8 cellular contexts compared by ENCODE assay signal in the genomic region with DNA sequence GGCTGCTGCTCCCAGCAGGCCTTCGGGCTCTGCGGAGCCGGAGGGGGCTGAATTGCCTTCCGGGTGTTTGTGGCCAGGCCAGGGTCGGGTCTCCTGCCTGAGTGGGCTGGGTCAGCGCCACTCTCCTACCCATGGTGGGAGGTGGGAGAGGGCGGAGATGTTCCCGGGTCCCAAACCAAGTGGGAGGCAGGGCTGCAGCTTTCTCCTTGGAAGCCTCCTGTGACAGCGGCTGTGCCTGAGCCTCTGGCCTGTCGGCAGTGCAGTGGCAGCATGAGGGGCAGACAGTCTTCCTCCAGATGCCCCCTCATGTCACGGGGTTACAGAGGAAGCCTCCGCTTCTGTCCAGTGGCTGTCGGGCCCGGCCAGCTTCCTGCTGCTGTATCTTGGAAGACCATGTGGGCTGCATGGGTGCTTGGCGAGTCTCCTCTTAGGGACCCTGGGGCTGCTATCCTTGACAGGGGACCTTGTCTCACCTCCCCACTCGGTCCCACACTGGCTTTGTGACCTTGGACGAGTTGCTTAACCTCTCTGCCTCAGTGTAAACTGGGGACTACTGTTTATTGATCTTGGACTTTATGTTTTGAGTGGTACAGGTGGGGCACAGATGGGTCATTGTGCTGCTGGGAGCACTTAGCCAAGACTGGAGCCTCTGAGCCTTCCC. TPM values are rescaled to one million over a fixed set of nuclear protein-coding genes. Genes with fewer than 3 reads are reported as not detected.
DNase-seq lines count a peak whose midpoint lies in the region; ATAC-seq lines count a peak whose summit lies in the region.

No MANE protein-coding gene starts in this region.

- no peaks in the 10 kb centered on the region for H3K27me3 ChIP-seq in muscle layer of duodenum (ENCODE audit: low read depth, low read length)

- H3K4me1 ChIP-seq in muscle layer of duodenum (ENCODE audit: control insufficient read depth in 1 of 2, insufficient read depth in 2 of 2, low read length in 2 of 2), result peaks cover 20 to 64% of the 10 kb centered on the region in 2 donors
- peaks cover 9% of the 10 kb centered on the region for H3K4me1 ChIP-seq in urinary bladder (ENCODE audit: insufficient read depth)

- intact Hi-C loops in activated naive CD4-positive, alpha-beta T cell treated with anti-CD3 and anti-CD28 coated beads for 36 hours (cut with micrococcal nuclease), result loop anchor here (1.0 to 2.0 kb wide), 4 partner anchors 8 to 68 kb away; no protein-coding TSS in a partner anchor

- H3K36me3 Mint-ChIP-seq in activated naive CD4-positive, alpha-beta T cell treated with anti-CD3 and anti-CD28 coated beads for 36 hours (ENCODE audit: low read depth), result peaks cover 25% of the 10 kb centered on the region

- H3K9me3 Mint-ChIP-seq in activated naive CD4-positive, alpha-beta T cell treated with anti-CD3 and anti-CD28 coated beads for 36 hours, result no peaks in the 10 kb centered on the region

- H3K36me3 ChIP-seq in muscle layer of duodenum (ENCODE audit: control insufficient read depth in 1 of 2, insufficient read depth in 2 of 2, low read length in 2 of 2), result no peaks in the 10 kb centered on the region
- H3K36me3 ChIP-seq in urinary bladder (ENCODE audit: insufficient read depth), result no peaks in the 10 kb centered on the region

- peak overlapping the region; percentile 75 to 90 for H3K4me3 ChIP-seq in muscle layer of duodenum (ENCODE audit: low read depth in 1 of 2, low read length in 2 of 2)
- peak overlapping the region; percentile 92 for H3K4me3 ChIP-seq in urinary bladder (ENCODE audit: low read depth, low read length)

- no peaks in the 10 kb centered on the region for H3K27me3 Mint-ChIP-seq in activated naive CD4-positive, alpha-beta T cell treated with anti-CD3 and anti-CD28 coated beads for 36 hours (ENCODE audit: low read depth)

- peak overlapping the region; percentile 84 for H3K27ac Mint-ChIP-seq in activated naive CD4-positive, alpha-beta T cell treated with anti-CD3 and anti-CD28 coated beads for 36 hours

- ATAC-seq in HG02852 (IDR thresholded peaks at IDR 0.05; ENCODE audit: unreplicated experiment) (no peak), GM21825 (IDR thresholded peaks at IDR 0.05; ENCODE audit: unreplicated experiment) (no peak), GM21528 (IDR thresholded peaks at IDR 0.05; ENCODE audit: low FRiP score, unreplicated experiment) (no peak)

- no peaks in the 10 kb centered on the region for H3K9me3 ChIP-seq in muscle layer of duodenum (ENCODE audit: control insufficient read depth in 1 of 2, low read length in 2 of 2)

- H3K4me1 Mint-ChIP-seq in activated naive CD4-positive, alpha-beta T cell treated with anti-CD3 and anti-CD28 coated beads for 36 hours (ENCODE audit: low read depth), result peaks cover 46% of the 10 kb centered on the region

- H3K27ac ChIP-seq in cingulate gyrus (ENCODE audit: low read depth, low read length) (peak overlapping the region; percentile 88), muscle layer of duodenum (ENCODE audit: low read length) (peak overlapping the region; percentile 79), urinary bladder (ENCODE audit: low read depth) (peak overlapping the region; percentile 43)

- H3K4me3 Mint-ChIP-seq in activated naive CD4-positive, alpha-beta T cell treated with anti-CD3 and anti-CD28 coated beads for 36 hours, result peak overlapping the region; percentile 98

- WGBS in urinary bladder, result 28% methylated on average over 17 of the region's 17 CpGs

- CTCF ChIA-PET in activated naive CD4-positive, alpha-beta T cell treated with anti-CD3 and anti-CD28 coated beads for 36 hours (lab: Charles Lee), result interaction anchor here (0.6 to 1.7 kb wide), 6 partner anchors 11 to 150 kb away, joined by 3 to 4 read pairs (median 3); partner anchors contain the start of gene FAAP20

- DNase-seq in activated naive CD4-positive, alpha-beta T cell treated with anti-CD3 and anti-CD28 coated beads for 36 hours, result peak; percentile 29
- no peak for DNase-seq in activated naive CD4-positive, alpha-beta T cell (lab: John Stamatoyannopoulos, UW)

RNA-seq across cellular contexts. Expression of gene SKI, which starts 4.3 kb away (rescaled TPM):
- 10 to 100 TPM; 25.5 to 26.3 TPM for total RNA-seq in activated naive CD4-positive, alpha-beta T cell treated with anti-CD3 and anti-CD28 coated beads for 36 hours
- 27.8 TPM for total RNA-seq in urinary bladder
- 60.5 TPM for polyA plus RNA-seq in urinary bladder

RNA-seq across cellular contexts. Expression of gene FAAP20, which starts 37.8 kb away (rescaled TPM):
- total RNA-seq in activated naive CD4-positive, alpha-beta T cell treated with anti-CD3 and anti-CD28 coated beads for 36 hours, result 10 to 100 TPM; 48.2 to 54.4 TPM
- 14.6 TPM for total RNA-seq in urinary bladder
- polyA plus RNA-seq in urinary bladder, result 96.4 TPM
